3 cellular contexts compared by ENCODE assay signal in the genomic region with DNA sequence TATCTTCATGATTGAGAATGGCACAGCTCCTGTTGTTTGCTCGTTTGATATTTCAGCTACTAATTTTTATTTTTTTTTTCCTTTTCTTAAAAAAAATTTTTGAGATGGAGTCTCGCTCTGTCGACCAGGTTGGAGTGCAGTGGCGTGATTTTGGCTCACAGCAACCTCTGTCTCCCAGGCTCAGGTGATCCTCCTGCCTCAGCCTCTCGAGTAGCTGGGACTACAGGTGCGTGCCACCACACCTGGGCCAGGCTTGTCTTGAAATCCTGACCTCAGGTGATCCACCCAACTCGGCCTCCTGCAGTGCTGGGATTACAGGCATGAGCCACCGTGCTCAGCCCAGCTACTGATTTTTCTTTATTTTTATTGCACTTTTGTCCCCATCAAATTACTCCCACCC.
"Had no signal": no experiment of that assay in that cellular context is flagged by ENCODE, and none has a peak within 500 bp of the region (broad histone marks: within the 10 kb centered on the region; RNA-seq: fewer than 3 reads in every experiment).

No MANE protein-coding gene starts in this region.

- H3K4me3 ChIP-seq: GM12878 had no signal

- ATAC-seq: GM12878 had no signal

- DNase-seq: GDM1, GF-D8 had no signal
